18 cellular contexts compared by ENCODE assay signal in genomic region chr14:92391746-92392145, GRCh38.
"Had no signal": no experiment of that assay in that cellular context is flagged by ENCODE, and none has a peak within 500 bp of the region (broad histone marks: within the 10 kb centered on the region; RNA-seq: fewer than 3 reads in every experiment).

No MANE protein-coding gene starts in this region.

- H3K27me3 ChIP-seq: brain microvascular endothelial cell had no signal

- H3K27ac ChIP-seq: brain microvascular endothelial cell, esophagus squamous epithelium, left ventricle myocardium inferior, prostate gland, skin epidermis had no signal

- H3K4me3 ChIP-seq: esophagus squamous epithelium, left ventricle myocardium inferior, prostate gland, skin epidermis had no signal

- H3K36me3 ChIP-seq: brain microvascular endothelial cell, esophagus squamous epithelium, left ventricle myocardium inferior, prostate gland had no signal

- H3K4me1 ChIP-seq: esophagus squamous epithelium, left ventricle myocardium inferior, prostate gland had no signal

- H3K9me3 ChIP-seq: esophagus squamous epithelium, prostate gland had no signal

- ATAC-seq: right cardiac atrium, T-helper 17 cell, WTC11 had no signal

- DNase-seq: activated CD4-positive, alpha-beta T cell treated with anti-CD3 and anti-CD28 coated beads for 4 hours; activated naive CD4-positive, alpha-beta T cell; activated naive CD8-positive, alpha-beta T cell treated with anti-CD3 and anti-CD28 coated beads, Interleukin-2, amount 10 ng/mL, durations not matched to agents 7 days and 5 days; anterior cingulate cortex; brain microvascular endothelial cell; effector CD8-positive, alpha-beta T cell; esophagus squamous epithelium; hypothalamus; kidney; left ventricle myocardium inferior; mesendoderm; nephron progenitor cell; stimulated activated CD4-positive, alpha-beta T cell treated with anti-CD3 and anti-CD28 coated beads, Interleukin-4, amount 100 ng/mL, for 24 hours; T-helper 17 cell had no signal
